Comparison of ENCODE assay signal across 8 cellular contexts in genomic region chr11:102267602-102268001, GRCh38. TPM values are rescaled to one million over a fixed set of nuclear protein-coding genes. Genes with fewer than 3 reads are reported as not detected.
DNase-seq lines count a peak whose midpoint lies in the region; ATAC-seq and TF ChIP-seq lines count a peak whose summit lies in the region.

No MANE protein-coding gene starts in this region.

- TF ChIP-seq CTCF in H9 (conservative IDR thresholded peaks at IDR 0.05) (no peak), VCaP (conservative IDR thresholded peaks at IDR 0.05) (no peak), hepatocyte (IDR thresholded peaks at IDR 0.05; ENCODE audit: poor library complexity) (no peak), gastroesophageal sphincter (IDR thresholded peaks at IDR 0.05) (no peak)

- no peaks in the 10 kb centered on the region for H3K9me3 ChIP-seq in H9 (ENCODE audit: control insufficient read depth, low read depth, low read length)
- H3K9me3 ChIP-seq in hepatocyte (ENCODE audit: low read depth), result no peaks in the 10 kb centered on the region
- no peaks in the 10 kb centered on the region for H3K9me3 ChIP-seq in gastroesophageal sphincter

- H3K4me1 ChIP-seq in H9 (ENCODE audit: insufficient read depth, low read length), result no peaks in the 10 kb centered on the region; the same call in 1 of the 2 replicates
- H3K4me1 ChIP-seq in hepatocyte (ENCODE audit: insufficient read depth), result peaks cover 18% of the 10 kb centered on the region
- peaks cover 0 to 14% (median 9%) of the 10 kb centered on the region in 3 donors for H3K4me1 ChIP-seq in gastroesophageal sphincter

- no peak overlapping the region for H2BK5ac ChIP-seq in H9 (ENCODE audit: insufficient read length, low read length)

- H3T11ph ChIP-seq in H9 (ENCODE audit: low read length), result no peak overlapping the region

- DNase-seq in H9, result no peak
- DNase-seq in hepatocyte (ENCODE audit: low spot score), result peak; percentile 51
- DNase-seq in stimulated activated naive B cell treated with anti-CD40 and anti-IgM and Interleukin-4, amounts not matched to agents 10 μg/mL and 1 μg/mL and 100 μg/mL, for 72 hours, result no peak
- DNase-seq in NCI-H1417 (lab: John Stamatoyannopoulos, UW), result no peak
- no peak for DNase-seq in NCI-H748 treated with DMSO at 0.1 percent for 48 hours (lab: John Stamatoyannopoulos, UW)

- H3K36me3 Mint-ChIP-seq in H9 (ENCODE audit: insufficient read depth in 1 of 3, low read depth in 3 of 3), result no peaks in the 10 kb centered on the region
- no peaks in the 10 kb centered on the region for H3K36me3 Mint-ChIP-seq in stimulated activated naive B cell treated with anti-CD40 and anti-IgM and Interleukin-4, amounts not matched to agents 10 μg/mL and 1 μg/mL and 100 μg/mL, for 72 hours

- H3K27me3 ChIP-seq in H9 (ENCODE audit: insufficient read depth, low read length), result no peaks in the 10 kb centered on the region
- no peaks in the 10 kb centered on the region for H3K27me3 ChIP-seq in hepatocyte
- no peaks in the 10 kb centered on the region for H3K27me3 ChIP-seq in gastroesophageal sphincter

- H3K36me3 ChIP-seq in hepatocyte (replicated peaks; ENCODE audit: insufficient read depth, low read depth) (no peaks in the 10 kb centered on the region), gastroesophageal sphincter (no peaks in the 10 kb centered on the region)

- H2BK120ac ChIP-seq in H9 (ENCODE audit: low read depth, low read length, poor library complexity, severe bottlenecking), result no peak overlapping the region

- H3K4me1 Mint-ChIP-seq in H9, result peaks cover 22 to 27% of the 10 kb centered on the region in 2 experiments
- peaks cover 13 to 15% of the 10 kb centered on the region in 2 donors for H3K4me1 Mint-ChIP-seq in stimulated activated naive B cell treated with anti-CD40 and anti-IgM and Interleukin-4, amounts not matched to agents 10 μg/mL and 1 μg/mL and 100 μg/mL, for 72 hours

- H3K27ac ChIP-seq in H9 (ENCODE audit: insufficient read length, low read depth, low read length), result no peak overlapping the region
- peak overlapping the region; percentile 60; the same call in 1 of the 2 replicates for H3K27ac ChIP-seq in VCaP
- peak overlapping the region; percentile 60 for H3K27ac ChIP-seq in hepatocyte
- peak overlapping the region in 2 of 4 donors; percentile 55 for H3K27ac ChIP-seq in gastroesophageal sphincter

- H3K4ac ChIP-seq in H9 (ENCODE audit: low read depth, low read length), result no peak overlapping the region

- H3K4me3 ChIP-seq in hepatocyte, result no peak overlapping the region
- H3K4me3 ChIP-seq in gastroesophageal sphincter, result no peak overlapping the region

- no peaks in the 10 kb centered on the region for H4K20me1 ChIP-seq in H9 (ENCODE audit: control insufficient read depth, insufficient read depth, insufficient read length)
- no peaks in the 10 kb centered on the region for H4K20me1 ChIP-seq in hepatocyte (ENCODE audit: insufficient read depth, poor library complexity, severe bottlenecking)

- peaks cover 10% of the 10 kb centered on the region for H3K23me2 ChIP-seq in H9 (ENCODE audit: insufficient read length, low read depth, low read length, poor library complexity, severe bottlenecking)

- peak overlapping the region; percentile 90 for H2BK12ac ChIP-seq in H9 (ENCODE audit: insufficient read length, low read depth, low read length)

- H3K56ac ChIP-seq in H9 (ENCODE audit: insufficient read length, low read depth, low read length), result no peak overlapping the region

- H4K8ac ChIP-seq in H9 (replicated peaks; ENCODE audit: insufficient read length, low read depth, low read length), result no peak overlapping the region

- peaks cover 14% of the 10 kb centered on the region for H3K27me3 Mint-ChIP-seq in H9 (ENCODE audit: low read depth)
- peaks cover 16 to 18% of the 10 kb centered on the region in 2 donors for H3K27me3 Mint-ChIP-seq in stimulated activated naive B cell treated with anti-CD40 and anti-IgM and Interleukin-4, amounts not matched to agents 10 μg/mL and 1 μg/mL and 100 μg/mL, for 72 hours

- no CpG with 5 or more reads among the region's 5 CpGs for WGBS in H9 (ENCODE audit: extremely low coverage, insufficient read length, low lambda C conversion rate)
- 34% methylated on average over 5 of the region's 5 CpGs for WGBS in hepatocyte (ENCODE audit: low lambda C conversion rate, missing lambda C conversion rate)
- WGBS in gastroesophageal sphincter (ENCODE audit: low coverage in 1 of 2), 2 donors, result 18 to 36% methylated on average over 4 of the region's 5 CpGs

- no peak for ATAC-seq in stimulated activated naive B cell treated with anti-CD40 and anti-IgM and Interleukin-4, amounts not matched to agents 10 μg/mL and 1 μg/mL and 100 μg/mL, for 72 hours (replicated peaks)
- no peak for ATAC-seq in HG02759 (IDR thresholded peaks at IDR 0.05; ENCODE audit: unreplicated experiment)
- ATAC-seq in gastroesophageal sphincter, result no peak

- no peak for TF ChIP-seq EP300 in gastroesophageal sphincter (IDR thresholded peaks at IDR 0.05)

- H2BK15ac ChIP-seq in H9 (ENCODE audit: low read depth, low read length), result no peak overlapping the region

- H3K9me2 ChIP-seq in hepatocyte (replicated peaks; ENCODE audit: insufficient read depth), result no peaks in the 10 kb centered on the region

- H2AFZ ChIP-seq in H9 (ENCODE audit: low read length) (no peak overlapping the region), hepatocyte (peak overlapping the region; percentile 46)

- H2AK5ac ChIP-seq in H9 (ENCODE audit: insufficient read length, low read length), result no peak overlapping the region

- no peak for TF ChIP-seq POLR2A in gastroesophageal sphincter (IDR thresholded peaks at IDR 0.05)

- no peak overlapping the region for H3K23ac ChIP-seq in H9 (ENCODE audit: insufficient read length, low read depth, low read length)

- H3K4me2 ChIP-seq in H9 (ENCODE audit: insufficient read depth, insufficient read length, low read length) (no peak overlapping the region), hepatocyte (peak overlapping the region; percentile 67)

- H3K9ac ChIP-seq in H9 (ENCODE audit: extremely low read depth, insufficient read length, low read length), result no peak overlapping the region

- H3K79me2 ChIP-seq in H9 (ENCODE audit: insufficient read depth, low read length), result no peaks in the 10 kb centered on the region
- H3K79me2 ChIP-seq in hepatocyte, result no peaks in the 10 kb centered on the region

- no peaks in the 10 kb centered on the region for H3K9me3 Mint-ChIP-seq in H9
- H3K9me3 Mint-ChIP-seq in stimulated activated naive B cell treated with anti-CD40 and anti-IgM and Interleukin-4, amounts not matched to agents 10 μg/mL and 1 μg/mL and 100 μg/mL, for 72 hours, result no peaks in the 10 kb centered on the region

- H4K5ac ChIP-seq in H9 (ENCODE audit: insufficient read length, low read depth, low read length), result no peak overlapping the region

- no peaks in the 10 kb centered on the region for H3K79me1 ChIP-seq in H9 (ENCODE audit: insufficient read depth, low read depth, low read length, poor library complexity, severe bottlenecking)

- no peak overlapping the region for H4K91ac ChIP-seq in H9 (ENCODE audit: insufficient read length, low read depth, low read length)

- H3K18ac ChIP-seq in H9 (ENCODE audit: insufficient read length, low read depth, low read length), result no peak overlapping the region

- H2BK20ac ChIP-seq in H9 (ENCODE audit: low read depth, low read length, poor library complexity, severe bottlenecking), result no peak overlapping the region

- no peak overlapping the region for H3K14ac ChIP-seq in H9 (ENCODE audit: insufficient read depth, low read length)

- peak overlapping the region in 1 of 3 experiments; percentile 3; a peak in 1 of 7 replicates for H3K27ac Mint-ChIP-seq in H9
- no peak overlapping the region for H3K27ac Mint-ChIP-seq in stimulated activated naive B cell treated with anti-CD40 and anti-IgM and Interleukin-4, amounts not matched to agents 10 μg/mL and 1 μg/mL and 100 μg/mL, for 72 hours

- H3K4me3 Mint-ChIP-seq in H9, result peak overlapping the region; percentile 67 to 68; a peak in 4 of 5 replicates
- H3K4me3 Mint-ChIP-seq in stimulated activated naive B cell treated with anti-CD40 and anti-IgM and Interleukin-4, amounts not matched to agents 10 μg/mL and 1 μg/mL and 100 μg/mL, for 72 hours, result peak overlapping the region; percentile 48 to 63

RNA-seq across cellular contexts. Expression of gene BIRC3, which starts 49.7 kb away (rescaled TPM):
- total RNA-seq in H9 (2021) (0.04 and 0.18 TPM in 2 replicates), hepatocyte (11.6 and 13.6 TPM in 2 replicates), gastroesophageal sphincter (10 to 100 TPM; 10.6 to 19.0 (median 14.0) TPM)
- polyA plus RNA-seq in hepatocyte, result 11.5 and 13.7 TPM in 2 replicates
